12 cellular contexts compared by ENCODE assay signal in genomic region chr10:89279449-89279869, GRCh38. TPM values are rescaled to one million over a fixed set of nuclear protein-coding genes. Genes with fewer than 3 reads are reported as not detected.
DNase-seq lines count a peak whose midpoint lies in the region; ATAC-seq and TF ChIP-seq lines count a peak whose summit lies in the region.
"Had no signal": no experiment of that assay in that cellular context is flagged by ENCODE, and none has a peak within 500 bp of the region (broad histone marks: within the 10 kb centered on the region; RNA-seq: fewer than 3 reads in every experiment).

No MANE protein-coding gene starts in this region.

- H3K4me3 Mint-ChIP-seq in T-helper 2 cell treated with Interferon-gamma antibody and Interleukin-4, amounts not matched to agents 5 μg/mL and 100 μg/mL, for 36 hours: no peak overlapping the region
- H3K4me3 Mint-ChIP-seq in activated T-cell treated with anti-CD3 and anti-CD28 coated beads, Interleukin-2, amount 50 U/mL, for 4 hours: no peak overlapping the region
- H3K4me3 Mint-ChIP-seq: activated CD4-positive, alpha-beta T cell treated with anti-CD3 and anti-CD28 coated beads for 36 hours; activated naive CD8-positive, alpha-beta T cell treated with anti-CD3 and anti-CD28 coated beads, Interleukin-2, amount 10 ng/mL, durations not matched to agents 7 days and 5 days had no signal

- no peaks in the 10 kb centered on the region for H3K9me3 Mint-ChIP-seq in T-helper 2 cell treated with Interferon-gamma antibody and Interleukin-4, amounts not matched to agents 5 μg/mL and 100 μg/mL, for 36 hours
- H3K9me3 Mint-ChIP-seq in activated T-cell treated with anti-CD3 and anti-CD28 coated beads, Interleukin-2, amount 50 U/mL, for 4 hours: no peaks in the 10 kb centered on the region
- H3K9me3 Mint-ChIP-seq: activated naive CD8-positive, alpha-beta T cell treated with anti-CD3 and anti-CD28 coated beads, Interleukin-2, amount 10 ng/mL, durations not matched to agents 7 days and 5 days had no signal

- peaks cover 92% of the 10 kb centered on the region for H3K4me1 ChIP-seq in GM23248 (ENCODE audit: insufficient read depth)
- H3K4me1 ChIP-seq in SJSA1 (replicated peaks): peaks cover 45% of the 10 kb centered on the region
- H3K4me1 ChIP-seq in fibroblast of lung (ENCODE audit: control insufficient read depth, extremely low read depth, insufficient read depth, low read length): peaks cover 28% of the 10 kb centered on the region

- H3K36me3 Mint-ChIP-seq in T-helper 2 cell treated with Interferon-gamma antibody and Interleukin-4, amounts not matched to agents 5 μg/mL and 100 μg/mL, for 36 hours (ENCODE audit: low read depth): no peaks in the 10 kb centered on the region
- no peaks in the 10 kb centered on the region for H3K36me3 Mint-ChIP-seq in activated T-cell treated with anti-CD3 and anti-CD28 coated beads, Interleukin-2, amount 50 U/mL, for 4 hours (ENCODE audit: insufficient read depth)
- H3K36me3 Mint-ChIP-seq: activated naive CD8-positive, alpha-beta T cell treated with anti-CD3 and anti-CD28 coated beads, Interleukin-2, amount 10 ng/mL, durations not matched to agents 7 days and 5 days had no signal

- no peaks in the 10 kb centered on the region for H3K9me2 ChIP-seq in GM23248 (ENCODE audit: insufficient read depth)

- no peaks in the 10 kb centered on the region for H3K4me1 Mint-ChIP-seq in T-helper 2 cell treated with Interferon-gamma antibody and Interleukin-4, amounts not matched to agents 5 μg/mL and 100 μg/mL, for 36 hours (ENCODE audit: low read depth)
- no peaks in the 10 kb centered on the region for H3K4me1 Mint-ChIP-seq in activated T-cell treated with anti-CD3 and anti-CD28 coated beads, Interleukin-2, amount 50 U/mL, for 4 hours (ENCODE audit: low read depth)
- H3K4me1 Mint-ChIP-seq: activated CD4-positive, alpha-beta T cell treated with anti-CD3 and anti-CD28 coated beads for 36 hours; activated naive CD8-positive, alpha-beta T cell treated with anti-CD3 and anti-CD28 coated beads, Interleukin-2, amount 10 ng/mL, durations not matched to agents 7 days and 5 days had no signal

- H3K9me3 ChIP-seq in GM23248 (ENCODE audit: low read depth): no peaks in the 10 kb centered on the region
- H3K9me3 ChIP-seq in SJSA1 (replicated peaks): no peaks in the 10 kb centered on the region
- no peaks in the 10 kb centered on the region for H3K9me3 ChIP-seq in fibroblast of lung (ENCODE audit: control insufficient read depth, insufficient read depth, low read depth, low read length)

- no peaks in the 10 kb centered on the region for H3K36me3 ChIP-seq in GM23248 (ENCODE audit: low read depth)
- H3K36me3 ChIP-seq in SJSA1: no peaks in the 10 kb centered on the region
- H3K36me3 ChIP-seq in fibroblast of lung (ENCODE audit: control insufficient read depth, insufficient read depth, low read length): no peaks in the 10 kb centered on the region

- no peak for TF ChIP-seq CTCF in fibroblast of lung (conservative IDR thresholded peaks at IDR 0.05 in 1 of 2, IDR thresholded peaks at IDR 0.05 in 1 of 2; ENCODE audit: low read depth in 1 of 2, low read length in 2 of 2)

- ATAC-seq in GM21717 (IDR thresholded peaks at IDR 0.05; ENCODE audit: unreplicated experiment): no peak
- ATAC-seq in activated T-cell treated with anti-CD3 and anti-CD28 coated beads, Interleukin-2, amount 50 U/mL, for 4 hours: no peak
- ATAC-seq: activated CD4-positive, alpha-beta T cell treated with anti-CD3 and anti-CD28 coated beads for 36 hours had no signal

- H3K4me2 ChIP-seq in GM23248 (ENCODE audit: unreplicated experiment) (peak overlapping the region; percentile 87), fibroblast of lung (ENCODE audit: extremely low read depth, insufficient read depth, low read length) (no peak overlapping the region)

- WGBS in GM23248 (ENCODE audit: low coverage in 1 of 2, low lambda C conversion rate in 2 of 2, missing lambda C conversion rate in 2 of 2), 2 experiments: 53 to 55% methylated on average over 1 of the region's 1 CpG

- H3K4me3 ChIP-seq in GM23248: no peak overlapping the region
- H3K4me3 ChIP-seq in SJSA1: no peak overlapping the region
- no peak overlapping the region for H3K4me3 ChIP-seq in fibroblast of lung (replicated peaks in 1 of 4; ENCODE audit: control extremely low read depth in 1 of 4, insufficient read depth in 1 of 4, low read depth in 3 of 4, low read length in 4 of 4)
- no peak overlapping the region for H3K4me3 ChIP-seq in skeletal muscle cell (ENCODE audit: low read depth, low read length)

- H4K20me1 ChIP-seq in GM23248 (ENCODE audit: insufficient read depth) (no peaks in the 10 kb centered on the region), fibroblast of lung (ENCODE audit: control insufficient read depth, extremely low read depth, insufficient read depth, low read length) (no peaks in the 10 kb centered on the region)

- peaks cover 72% of the 10 kb centered on the region for H3F3A ChIP-seq in GM23248 (ENCODE audit: insufficient read depth)

- H3K27ac ChIP-seq in GM23248: peak overlapping the region; percentile 94
- peak overlapping the region; percentile 46 for H3K27ac ChIP-seq in SJSA1
- peak overlapping the region; percentile 46 for H3K27ac ChIP-seq in fibroblast of lung (ENCODE audit: insufficient read depth, low read length)

- H3K79me2 ChIP-seq in GM23248 (ENCODE audit: insufficient read depth) (no peaks in the 10 kb centered on the region), fibroblast of lung (ENCODE audit: control insufficient read depth, insufficient read depth, low read length) (no peaks in the 10 kb centered on the region)

- H3K27me3 Mint-ChIP-seq in T-helper 2 cell treated with Interferon-gamma antibody and Interleukin-4, amounts not matched to agents 5 μg/mL and 100 μg/mL, for 36 hours (ENCODE audit: low read depth): peaks cover 42% of the 10 kb centered on the region
- H3K27me3 Mint-ChIP-seq in activated T-cell treated with anti-CD3 and anti-CD28 coated beads, Interleukin-2, amount 50 U/mL, for 4 hours (ENCODE audit: low read depth): no peaks in the 10 kb centered on the region

- H3K27ac Mint-ChIP-seq in T-helper 2 cell treated with Interferon-gamma antibody and Interleukin-4, amounts not matched to agents 5 μg/mL and 100 μg/mL, for 36 hours: no peak overlapping the region
- H3K27ac Mint-ChIP-seq: activated CD4-positive, alpha-beta T cell treated with anti-CD3 and anti-CD28 coated beads for 36 hours; activated naive CD8-positive, alpha-beta T cell treated with anti-CD3 and anti-CD28 coated beads, Interleukin-2, amount 10 ng/mL, durations not matched to agents 7 days and 5 days had no signal

- no peak overlapping the region for H3K9ac ChIP-seq in GM23248
- no peak overlapping the region for H3K9ac ChIP-seq in fibroblast of lung (ENCODE audit: insufficient read depth, low read length)

- in situ Hi-C loops in GM23248 (cut with MboI): no loop called here

- H2AFZ ChIP-seq in GM23248 (0 out of 2 replicates have a peak overlapping the region, but pooled peaks have one; percentile 8), fibroblast of lung (ENCODE audit: low read length) (no peak overlapping the region)

- DNase-seq in GM23248: no peak
- DNase-seq in SJSA1 (ENCODE audit: low read depth in 1 of 2, low spot score in 2 of 2): peak in 1 of 2 experiments; percentile 66
- peak; percentile 65 to 72 for DNase-seq in fibroblast of lung (ENCODE audit: low read depth in 2 of 2)
- DNase-seq in skeletal muscle cell (ENCODE audit: low read depth): peak; percentile 51
- no peak for DNase-seq in T-helper 2 cell treated with Interferon-gamma antibody and Interleukin-4, amounts not matched to agents 5 μg/mL and 100 μg/mL, for 36 hours (ENCODE audit: low spot score)
- DNase-seq in activated CD4-positive, alpha-beta T cell treated with anti-CD3 and anti-CD28 coated beads for 48 hours: no peak
- DNase-seq in activated T-cell treated with anti-CD3 and anti-CD28 coated beads, Interleukin-2, amount 50 U/mL, for 4 hours: no peak
- DNase-seq: activated CD4-positive, alpha-beta T cell treated with anti-CD3 and anti-CD28 coated beads for 36 hours; activated naive CD8-positive, alpha-beta T cell treated with anti-CD3 and anti-CD28 coated beads, Interleukin-2, amount 10 ng/mL, durations not matched to agents 7 days and 5 days; NCI-H1417 treated with DMSO at 0.1 percent for 48 hours; stimulated activated CD4-positive, alpha-beta T cell treated with anti-CD3 and anti-CD28 coated beads, Interleukin-1b, Interleukin-23, amount 100 ng/mL, for 48 hours had no signal

- no peaks in the 10 kb centered on the region for H3K27me3 ChIP-seq in GM23248 (replicated peaks; ENCODE audit: insufficient read depth)
- no peaks in the 10 kb centered on the region for H3K27me3 ChIP-seq in SJSA1 (replicated peaks)
- H3K27me3 ChIP-seq in fibroblast of lung (ENCODE audit: control insufficient read depth, insufficient read depth, low read length): no peaks in the 10 kb centered on the region

RNA-seq across cellular contexts. Expression of gene IFIT2, which starts 22.4 kb away (rescaled TPM):
- 3.5 and 7.0 TPM in 2 replicates for total RNA-seq in GM23248 (2014; rRNA removed; shearing (Covaris generic))
- polyA plus RNA-seq in GM23248 (2016; fragmentation: Nextera tagmentation; extraction: Ambion mirVana) (8.5 and 9.5 TPM in 2 replicates), fibroblast of lung (5.4 and 12.1 TPM in 2 replicates)
- 0.44 and 2.2 TPM in 2 replicates for total RNA-seq in SJSA1 (2014; rRNA removed; shearing (Covaris generic))
- 11.6 and 21.6 TPM in 2 replicates for total RNA-seq in fibroblast of lung
- 4.4 and 11.1 TPM in 2 replicates for polyA plus RNA-seq in fibroblast of lung (2012)
- polyA minus RNA-seq in fibroblast of lung (ENCODE audit: low replicate concordance): 0.93 and 1.6 TPM in 2 replicates
- 1 to 10 TPM in 2 of 3 donors, under 1 TPM in 1; 0.87 to 1.7 (median 1.5) TPM for total RNA-seq in activated T-cell treated with anti-CD3 and anti-CD28 coated beads, Interleukin-2, amount 50 U/mL, for 4 hours

RNA-seq across cellular contexts. Expression of gene LIPA, which starts 27.9 kb away (rescaled TPM):
- 109 and 113 TPM in 2 replicates for total RNA-seq in GM23248 (2014; rRNA removed; shearing (Covaris generic))
- polyA plus RNA-seq in GM23248 (2016; fragmentation: Nextera tagmentation; extraction: Ambion mirVana) (134 and 137 TPM in 2 replicates), fibroblast of lung (80.6 and 105 TPM in 2 replicates)
- total RNA-seq in SJSA1 (2014; rRNA removed; shearing (Covaris generic)): 38.1 and 55.8 TPM in 2 replicates
- total RNA-seq in fibroblast of lung: 47.8 and 72.3 TPM in 2 replicates
- 55.8 and 67.1 TPM in 2 replicates for polyA plus RNA-seq in fibroblast of lung (2012)
- 16.8 and 23.1 TPM in 2 replicates for polyA minus RNA-seq in fibroblast of lung (ENCODE audit: low replicate concordance)
- total RNA-seq in activated T-cell treated with anti-CD3 and anti-CD28 coated beads, Interleukin-2, amount 50 U/mL, for 4 hours: 10 to 100 TPM; 13.2 to 15.8 (median 14.7) TPM

RNA-seq across cellular contexts. Expression of gene IFIT3, which starts 48.3 kb away (rescaled TPM):
- 10.9 and 19.0 TPM in 2 replicates for total RNA-seq in GM23248 (2014; rRNA removed; shearing (Covaris generic))
- polyA plus RNA-seq in GM23248 (2016; fragmentation: Nextera tagmentation; extraction: Ambion mirVana) (10.4 and 10.6 TPM in 2 replicates), fibroblast of lung (30.5 and 62.9 TPM in 2 replicates)
- 9.0 and 12.9 TPM in 2 replicates for total RNA-seq in SJSA1 (2014; rRNA removed; shearing (Covaris generic))
- total RNA-seq in fibroblast of lung: 23.6 and 33.5 TPM in 2 replicates
- 21.6 and 39.1 TPM in 2 replicates for polyA plus RNA-seq in fibroblast of lung (2012)
- polyA minus RNA-seq in fibroblast of lung (ENCODE audit: low replicate concordance): 2.1 and 3.5 TPM in 2 replicates
- total RNA-seq in activated T-cell treated with anti-CD3 and anti-CD28 coated beads, Interleukin-2, amount 50 U/mL, for 4 hours: 1 to 10 TPM; 2.1 to 3.9 (median 3.4) TPM

Comparison
In these comparisons a context has a peak if more than half of its experiments do, and no peak if none do; other contexts are left out.
1. DNase-seq: peak in fibroblast of lung (2 of 2) and skeletal muscle cell (single experiment); none in GM23248 (single experiment), T-helper 2 cell treated with Interferon-gamma antibody and Interleukin-4, amounts not matched to agents 5 μg/mL and 100 μg/mL, for 36 hours (single experiment), activated CD4-positive, alpha-beta T cell treated with anti-CD3 and anti-CD28 coated beads for 48 hours (single experiment) and activated T-cell treated with anti-CD3 and anti-CD28 coated beads, Interleukin-2, amount 50 U/mL, for 4 hours (single experiment).
2. Peak in every context shown above with its lines, with median percentiles within 50 percentile points of each other: H3K27ac ChIP-seq.